Comparison of ENCODE assay signal across 12 cellular contexts in the genomic region with DNA sequence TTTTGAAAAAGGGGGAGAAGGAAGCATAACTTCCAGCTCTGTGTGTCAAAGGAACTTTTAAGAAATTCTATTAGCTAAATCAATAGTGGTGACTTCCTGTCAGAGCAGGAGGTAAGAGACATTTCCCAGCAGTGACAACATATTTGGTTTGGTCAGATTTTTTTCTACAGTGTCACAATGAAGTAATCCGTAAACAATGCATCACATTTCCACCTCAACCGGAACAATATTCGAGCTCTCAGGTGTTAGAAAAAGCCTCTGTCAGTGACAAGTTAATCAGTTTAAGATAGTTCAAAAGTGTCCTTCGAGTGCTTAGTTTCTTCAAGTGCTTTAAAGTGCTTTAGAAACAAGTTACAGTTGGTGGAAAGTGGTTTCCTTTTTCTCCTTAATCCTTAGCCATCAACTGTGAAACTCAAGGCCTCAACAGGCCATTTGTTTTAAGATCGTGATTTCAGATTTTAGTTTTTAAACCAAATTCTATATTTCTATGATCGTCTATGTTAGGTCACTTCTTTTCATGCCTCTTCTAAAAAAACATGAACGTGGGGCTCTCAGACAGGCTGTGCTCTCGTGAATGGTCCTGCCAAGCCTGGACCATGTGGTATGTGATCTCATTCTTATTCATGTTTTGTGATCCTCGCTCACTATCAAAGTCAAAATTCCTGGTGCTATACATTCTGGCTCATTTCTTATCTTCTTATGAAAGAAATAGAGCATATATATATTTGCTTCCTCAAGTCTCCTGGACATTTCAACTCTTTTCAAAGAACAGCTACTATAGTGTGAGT.
DNase-seq lines count a peak whose midpoint lies in the region; ATAC-seq and TF ChIP-seq lines count a peak whose summit lies in the region.
"Had no signal": no experiment of that assay in that cellular context is flagged by ENCODE, and none has a peak within 500 bp of the region (broad histone marks: within the 10 kb centered on the region; RNA-seq: fewer than 3 reads in every experiment).

No MANE protein-coding gene starts in this region.

- TF ChIP-seq POLR2A in thyroid gland (IDR thresholded peaks at IDR 0.05): no peak

- H3K4me3 ChIP-seq in AG10803 (ENCODE audit: low read length): no peak overlapping the region
- no peak overlapping the region for H3K4me3 ChIP-seq in left lung
- H3K4me3 ChIP-seq in thyroid gland (replicated peaks in 1 of 3): no peak overlapping the region

- peak; percentile 91 for ATAC-seq in left lung
- no peak for ATAC-seq in HG02870 (IDR thresholded peaks at IDR 0.05; ENCODE audit: unreplicated experiment)
- ATAC-seq in GM21381 (IDR thresholded peaks at IDR 0.05; ENCODE audit: unreplicated experiment): no peak
- ATAC-seq: T-cell had no signal

- WGBS in thyroid gland, 2 donors: 50 to 54% methylated on average over 9 of the region's 9 CpGs

- H3K4me1 ChIP-seq in left lung (peaks cover 5 to 8% of the 10 kb centered on the region in 2 donors), thyroid gland (peaks cover 0 to 7% of the 10 kb centered on the region in 2 donors)

- peak; percentile 52 for DNase-seq in AG10803 (ENCODE audit: low read depth)
- DNase-seq in HT-29 (ENCODE audit: low spot score): peak; percentile 35
- peak; percentile 66 for DNase-seq in astrocyte of the hippocampus (ENCODE audit: low read depth, low spot score)
- DNase-seq in left lung: no peak
- DNase-seq in OCI-M1 (lab: John Stamatoyannopoulos, UW): no peak
- no peak for DNase-seq in thyroid gland
- DNase-seq: NCI-H526 treated with DMSO at 0.1 percent for 48 hours; nucleus accumbens; stimulated activated CD4-positive, alpha-beta T cell treated with anti-CD3 and anti-CD28 coated beads, Interleukin-4, amount 100 ng/mL, for 24 hours; T-cell had no signal

- no peaks in the 10 kb centered on the region for H3K9me3 ChIP-seq in left lung
- no peaks in the 10 kb centered on the region for H3K9me3 ChIP-seq in thyroid gland

- no peaks in the 10 kb centered on the region for H3K27me3 ChIP-seq in left lung
- no peaks in the 10 kb centered on the region for H3K27me3 ChIP-seq in thyroid gland

- intact Hi-C loops in left lung (cut with DNase I) (no loop called here), thyroid gland (cut with DNase I) (no loop called here)

- H3K36me3 ChIP-seq in left lung: no peaks in the 10 kb centered on the region
- no peaks in the 10 kb centered on the region for H3K36me3 ChIP-seq in thyroid gland

- H3K27ac ChIP-seq in left lung (peak overlapping the region; percentile 54 to 69), thyroid gland (no peak overlapping the region)

- no peak for TF ChIP-seq CTCF in AG10803 (conservative IDR thresholded peaks at IDR 0.05; ENCODE audit: low read length)
- TF ChIP-seq CTCF in left lung (IDR thresholded peaks at IDR 0.05): no peak
- TF ChIP-seq CTCF in thyroid gland (IDR thresholded peaks at IDR 0.05): no peak

Comparison
In these comparisons a context has a peak if more than half of its experiments do, and no peak if none do; other contexts are left out.
1. DNase-seq: peak in AG10803 (single experiment), HT-29 (single experiment) and astrocyte of the hippocampus (single experiment); none in left lung (0 of 2), OCI-M1 (single experiment) and thyroid gland (0 of 2).
2. H3K27ac ChIP-seq: peak in left lung (2 of 2); none in thyroid gland (0 of 3).